23 cellular contexts compared by ENCODE assay signal in genomic region chr19:53945998-53946397, GRCh38. TPM values are rescaled to one million over a fixed set of nuclear protein-coding genes. Genes with fewer than 3 reads are reported as not detected.
"Had no signal": no experiment of that assay in that cellular context is flagged by ENCODE, and none has a peak within 500 bp of the region (broad histone marks: within the 10 kb centered on the region; RNA-seq: fewer than 3 reads in every experiment).

No MANE protein-coding gene starts in this region.

- H3K36me3 Mint-ChIP-seq: natural killer cell treated with Interleukin-12 subunit alpha and Interleukin-12 subunit beta and Interleukin-15 and Interleukin-18, amount 100 ng/mL, for 72 hours; stimulated activated effector memory CD8-positive, alpha-beta T cell treated with anti-CD3 and anti-CD28 coated beads, Interleukin-12 subunit alpha, Interleukin-12 subunit beta, amount 100 ng/mL, for 72 hours had no signal

- H3K79me2 ChIP-seq: hepatocyte had no signal

- ATAC-seq: activated naive CD8-positive, alpha-beta T cell treated with anti-CD3 and anti-CD28 coated beads, Interleukin-2, amount 50 U/mL, for 24 hours; activated T-cell treated with anti-CD3 and anti-CD28 coated beads, Interleukin-2, amount 50 U/mL, for 4 hours; natural killer cell treated with Interleukin-12 subunit alpha and Interleukin-12 subunit beta and Interleukin-15 and Interleukin-18, amount 100 ng/mL, for 72 hours; pancreas; right cardiac atrium; stimulated activated effector memory CD8-positive, alpha-beta T cell treated with anti-CD3 and anti-CD28 coated beads, Interleukin-12 subunit alpha, Interleukin-12 subunit beta, amount 100 ng/mL, for 72 hours; stimulated activated naive CD8-positive, alpha-beta T cell treated with anti-CD3 and anti-CD28 coated beads, Interleukin-15, amount 100 ng/mL, for 72 hours had no signal

- H3K9me3 Mint-ChIP-seq: activated naive CD8-positive, alpha-beta T cell treated with anti-CD3 and anti-CD28 coated beads, Interleukin-2, amount 50 U/mL, for 24 hours; activated T-cell treated with anti-CD3 and anti-CD28 coated beads, Interleukin-2, amount 50 U/mL, for 4 hours; natural killer cell treated with Interleukin-12 subunit alpha and Interleukin-12 subunit beta and Interleukin-15 and Interleukin-18, amount 100 ng/mL, for 72 hours; stimulated activated effector memory CD8-positive, alpha-beta T cell treated with anti-CD3 and anti-CD28 coated beads, Interleukin-12 subunit alpha, Interleukin-12 subunit beta, amount 100 ng/mL, for 72 hours; T-helper 1 cell treated with Interleukin-12 subunit alpha and Interleukin-12 subunit beta and Interleukin-4 antibody, amounts not matched to agents 30 μg/mL and 1 μg/mL, for 36 hours had no signal

- DNase-seq: activated CD4-positive, alpha-beta T cell treated with anti-CD3 and anti-CD28 coated beads for 4 hours; activated CD4-positive, alpha-beta T cell treated with anti-CD3 and anti-CD28 coated beads, Interleukin-2, amount 50 U/mL, for 48 hours; activated CD4-positive, CD25-positive, alpha-beta regulatory T cell; activated CD8-positive, alpha-beta memory T cell treated with anti-CD3 and anti-CD28 coated beads, Interleukin-2, amount 50 U/mL, for 48 hours; activated naive CD4-positive, alpha-beta T cell treated with anti-CD3 and anti-CD28 coated beads, Interleukin-2, amount 50 U/mL, for 16 hours; activated naive CD8-positive, alpha-beta T cell treated with anti-CD3 and anti-CD28 coated beads, Interleukin-2, amount 50 U/mL, for 24 hours; activated T-cell treated with anti-CD3 and anti-CD28 coated beads, Interleukin-2, amount 50 U/mL, for 4 hours; cerebellar nuclear complex; midbrain; pancreas; right cardiac atrium; stimulated activated CD4-positive, alpha-beta T cell treated with anti-CD3 and anti-CD28 coated beads, Interleukin-12 subunit alpha, Interleukin-12 subunit beta, amount 100 ng/mL, for 4 hours; stimulated activated naive CD8-positive, alpha-beta T cell treated with anti-CD3 and anti-CD28 coated beads, Interleukin-15, amount 100 ng/mL, for 72 hours had no signal

- H3K27ac ChIP-seq: coronary artery, hepatocyte, pancreas, tibial nerve had no signal

- H2AFZ ChIP-seq: hepatocyte had no signal

- H3K4me2 ChIP-seq: hepatocyte had no signal

- H3K4me3 Mint-ChIP-seq: activated naive CD8-positive, alpha-beta T cell treated with anti-CD3 and anti-CD28 coated beads, Interleukin-2, amount 50 U/mL, for 24 hours; activated T-cell treated with anti-CD3 and anti-CD28 coated beads, Interleukin-2, amount 50 U/mL, for 4 hours; natural killer cell treated with Interleukin-12 subunit alpha and Interleukin-12 subunit beta and Interleukin-15 and Interleukin-18, amount 100 ng/mL, for 72 hours; stimulated activated effector memory CD8-positive, alpha-beta T cell treated with anti-CD3 and anti-CD28 coated beads, Interleukin-12 subunit alpha, Interleukin-12 subunit beta, amount 100 ng/mL, for 72 hours; stimulated activated naive CD8-positive, alpha-beta T cell treated with anti-CD3 and anti-CD28 coated beads, Interleukin-15, amount 100 ng/mL, for 72 hours; T-helper 1 cell treated with Interleukin-12 subunit alpha and Interleukin-12 subunit beta and Interleukin-4 antibody, amounts not matched to agents 30 μg/mL and 1 μg/mL, for 36 hours had no signal

- H3K27ac Mint-ChIP-seq: activated naive CD8-positive, alpha-beta T cell treated with anti-CD3 and anti-CD28 coated beads, Interleukin-2, amount 50 U/mL, for 24 hours; natural killer cell treated with Interleukin-12 subunit alpha and Interleukin-12 subunit beta and Interleukin-15 and Interleukin-18, amount 100 ng/mL, for 72 hours; stimulated activated effector memory CD8-positive, alpha-beta T cell treated with anti-CD3 and anti-CD28 coated beads, Interleukin-12 subunit alpha, Interleukin-12 subunit beta, amount 100 ng/mL, for 72 hours; stimulated activated naive CD8-positive, alpha-beta T cell treated with anti-CD3 and anti-CD28 coated beads, Interleukin-15, amount 100 ng/mL, for 72 hours; T-helper 1 cell treated with Interleukin-12 subunit alpha and Interleukin-12 subunit beta and Interleukin-4 antibody, amounts not matched to agents 30 μg/mL and 1 μg/mL, for 36 hours had no signal

- H3K36me3 ChIP-seq: pancreas, tibial nerve had no signal

- H3K4me1 ChIP-seq: pancreas, tibial nerve had no signal

- H3K9me3 ChIP-seq: pancreas had no signal

- H3K4me3 ChIP-seq: coronary artery, hepatocyte, pancreas, tibial nerve had no signal

RNA-seq across cellular contexts. Expression of gene CACNG8, which starts 16.7 kb away (rescaled TPM):
- total RNA-seq: activated CD8-positive, alpha-beta memory T cell treated with anti-CD3 and anti-CD28 coated beads for 36 hours; activated T-cell treated with anti-CD3 and anti-CD28 coated beads, Interleukin-2, amount 50 U/mL, for 4 hours; liver; tibial nerve had no signal

RNA-seq across cellular contexts. Expression of gene CACNG7, which starts 36.9 kb away (rescaled TPM):
- total RNA-seq: activated CD8-positive, alpha-beta memory T cell treated with anti-CD3 and anti-CD28 coated beads for 36 hours; activated T-cell treated with anti-CD3 and anti-CD28 coated beads, Interleukin-2, amount 50 U/mL, for 4 hours; liver; natural killer cell treated with Interleukin-12 subunit alpha and Interleukin-12 subunit beta and Interleukin-15 and Interleukin-18, amount 100 ng/mL, for 72 hours; right cardiac atrium; tibial nerve had no signal
- polyA plus RNA-seq: esophagus, liver had no signal

RNA-seq across cellular contexts. Expression of gene CACNG6, which starts 45.4 kb away (rescaled TPM):
- total RNA-seq: activated CD8-positive, alpha-beta memory T cell treated with anti-CD3 and anti-CD28 coated beads for 36 hours; activated T-cell treated with anti-CD3 and anti-CD28 coated beads, Interleukin-2, amount 50 U/mL, for 4 hours; liver; pancreas; right cardiac atrium; tibial nerve had no signal
- polyA plus RNA-seq: esophagus, hepatocyte, liver, pancreas, right cardiac atrium, urinary bladder had no signal
